In genomic region chr13:64680739-64681138, GRCh38 we compare ENCODE assay signal across 21 cellular contexts.
DNase-seq lines count a peak whose midpoint lies in the region; ATAC-seq and TF ChIP-seq lines count a peak whose summit lies in the region.
"Had no signal": no experiment of that assay in that cellular context is flagged by ENCODE, and none has a peak within 500 bp of the region (broad histone marks: within the 10 kb centered on the region; RNA-seq: fewer than 3 reads in every experiment).

No MANE protein-coding gene starts in this region.

- H2AFZ ChIP-seq in mammary epithelial cell (ENCODE audit: low read depth, low read length): no peak overlapping the region

- CTCF ChIA-PET in MCF 10A (lab: Yijun Ruan, JAX) (no interaction called here), mammary epithelial cell (lab: Charles Lee; ENCODE audit: low non-redundant PET) (no interaction called here)

- H3K36me3 ChIP-seq in mammary epithelial cell (ENCODE audit: insufficient read depth, low read length) (no peaks in the 10 kb centered on the region), RWPE2 (ENCODE audit: low read depth) (no peaks in the 10 kb centered on the region)
- H3K36me3 ChIP-seq: BE2C had no signal

- TF ChIP-seq CTCF in MCF 10A (IDR thresholded peaks at IDR 0.05; ENCODE audit: unreplicated experiment): no peak
- TF ChIP-seq CTCF in mammary epithelial cell (conservative IDR thresholded peaks at IDR 0.05 in 1 of 2, IDR thresholded peaks at IDR 0.05 in 1 of 2; ENCODE audit: extremely low read depth in 1 of 2, insufficient read depth in 1 of 2, low read depth in 1 of 2, low read length in 2 of 2): no peak
- no peak for TF ChIP-seq CTCF in RWPE2 (IDR thresholded peaks at IDR 0.05; ENCODE audit: poor library complexity, severe bottlenecking)

- peaks cover 7% of the 10 kb centered on the region for H3K4me1 Mint-ChIP-seq in MCF 10A (ENCODE audit: insufficient read depth, unreplicated experiment)
- H3K4me1 Mint-ChIP-seq: CD4-positive, CD25-positive, alpha-beta regulatory T cell; CD8-positive, alpha-beta memory T cell had no signal

- H3K79me2 ChIP-seq in mammary epithelial cell (ENCODE audit: insufficient read depth, low read length): no peaks in the 10 kb centered on the region

- H3K9me3 Mint-ChIP-seq in MCF 10A (ENCODE audit: unreplicated experiment): peaks cover 16% of the 10 kb centered on the region

- no TSS peak for BruUV-seq in MCF 10A (replicated peaks; lab: Mats Ljungman, UMichigan)
- BruUV-seq in mammary epithelial cell (replicated peaks; lab: Mats Ljungman, UMichigan): no TSS peak

- no peak overlapping the region for H3K27ac Mint-ChIP-seq in MCF 10A (ENCODE audit: low read depth, unreplicated experiment)
- H3K27ac Mint-ChIP-seq: CD4-positive, CD25-positive, alpha-beta regulatory T cell; CD8-positive, alpha-beta memory T cell; H9 had no signal

- no peaks in the 10 kb centered on the region for H3K27me3 ChIP-seq in mammary epithelial cell (ENCODE audit: insufficient read depth, low read length)
- no peaks in the 10 kb centered on the region for H3K27me3 ChIP-seq in RWPE2 (ENCODE audit: insufficient read depth, poor library complexity, severe bottlenecking)
- H3K27me3 ChIP-seq: BE2C had no signal

- no peak for ATAC-seq in RWPE2 (ENCODE audit: low read depth)
- no peak for ATAC-seq in GM18873 (IDR thresholded peaks at IDR 0.05; ENCODE audit: low FRiP score, unreplicated experiment)
- no peak for ATAC-seq in HG03571 (IDR thresholded peaks at IDR 0.05; ENCODE audit: unreplicated experiment)
- ATAC-seq: GM12878 had no signal

- in situ Hi-C loops in mammary epithelial cell (cut with MboI; ENCODE audit: low sequenced_read_pairs in 2 of 2): no loop called here

- H3K9ac ChIP-seq in mammary epithelial cell (ENCODE audit: insufficient read depth, low read length): no peak overlapping the region

- POLR2A ChIA-PET in MCF 10A (lab: Yijun Ruan, JAX): interaction anchor here (0.7 kb wide), 1 partner anchor 79 kb away, joined by 3 read pairs; no protein-coding TSS in a partner anchor

- intact Hi-C loops in MCF 10A (cut with micrococcal nuclease): no loop called here
- intact Hi-C loops in mammary epithelial cell (cut with micrococcal nuclease): no loop called here

- dilution Hi-C loops in mammary epithelial cell (cut with HindIII; ENCODE audit: low sequenced_read_pairs): no loop called here

- H3K9me3 ChIP-seq in mammary epithelial cell (replicated peaks; ENCODE audit: insufficient read depth, low read length) (peaks cover 2% of the 10 kb centered on the region), RWPE2 (ENCODE audit: severe bottlenecking) (no peaks in the 10 kb centered on the region)
- H3K9me3 ChIP-seq: BE2C had no signal

- H3K4me2 ChIP-seq in mammary epithelial cell (ENCODE audit: insufficient read depth, low read depth, low read length): no peak overlapping the region

- no peak overlapping the region for H3K27ac ChIP-seq in mammary epithelial cell (ENCODE audit: insufficient read depth, low read depth, low read length)
- peak overlapping the region; percentile 19 for H3K27ac ChIP-seq in RWPE2 (ENCODE audit: poor library complexity, severe bottlenecking)
- H3K27ac ChIP-seq: 22Rv1, HL-60 had no signal

- no peak overlapping the region for H3K4me3 Mint-ChIP-seq in MCF 10A (ENCODE audit: unreplicated experiment)
- H3K4me3 Mint-ChIP-seq: CD4-positive, CD25-positive, alpha-beta regulatory T cell; CD8-positive, alpha-beta memory T cell; H9 had no signal

- H4K20me1 ChIP-seq in mammary epithelial cell (ENCODE audit: insufficient read depth, low read length): no peaks in the 10 kb centered on the region

- peak; percentile 29 for DNase-seq in MCF 10A (ENCODE audit: unreplicated experiment)
- DNase-seq in mammary epithelial cell: no peak
- DNase-seq in RWPE2 (ENCODE audit: low spot score): no peak
- peak; percentile 24 for DNase-seq in iris pigment epithelial cell (ENCODE audit: low read depth)
- no peak for DNase-seq in glomerular visceral epithelial cell (ENCODE audit: extremely low spot score)
- DNase-seq: BE2C; C1 segment of cervical spinal cord; CD4-positive, CD25-positive, alpha-beta regulatory T cell; CD8-positive, alpha-beta memory T cell; COR-L47; DMS 273 treated with DMSO at 0.1 percent for 48 hours; DMS53; DND-41; EL; H9; KG1 had no signal

- no peaks in the 10 kb centered on the region for H3K36me3 Mint-ChIP-seq in MCF 10A (ENCODE audit: insufficient read depth, unreplicated experiment)
- H3K36me3 Mint-ChIP-seq: CD4-positive, CD25-positive, alpha-beta regulatory T cell; CD8-positive, alpha-beta memory T cell had no signal

- WGBS in mammary epithelial cell (ENCODE audit: low coverage, missing lambda C conversion rate): 82% methylated on average over 1 of the region's 1 CpG

- no peaks in the 10 kb centered on the region for H3K27me3 Mint-ChIP-seq in MCF 10A (ENCODE audit: insufficient read depth, unreplicated experiment)
- H3K27me3 Mint-ChIP-seq: CD4-positive, CD25-positive, alpha-beta regulatory T cell; CD8-positive, alpha-beta memory T cell had no signal

- H3K4me3 ChIP-seq in mammary epithelial cell (replicated peaks in 1 of 3; ENCODE audit: insufficient read depth in 1 of 3, low read depth in 2 of 3, low read length in 3 of 3) (no peak overlapping the region), RWPE2 (ENCODE audit: severe bottlenecking) (no peak overlapping the region)
- H3K4me3 ChIP-seq: GM12878 had no signal

- peaks cover 4% of the 10 kb centered on the region for H3K4me1 ChIP-seq in mammary epithelial cell (ENCODE audit: insufficient read depth, low read length)
- peaks cover 10% of the 10 kb centered on the region for H3K4me1 ChIP-seq in RWPE2 (ENCODE audit: insufficient read depth, poor library complexity, severe bottlenecking)
- H3K4me1 ChIP-seq: BE2C had no signal

Comparison
In these comparisons a context has a peak if more than half of its experiments do, and no peak if none do; other contexts are left out.
1. DNase-seq: peak in MCF 10A (single experiment) and iris pigment epithelial cell (single experiment); none in mammary epithelial cell (single experiment), RWPE2 (single experiment) and glomerular visceral epithelial cell (single experiment).